In the genomic region with DNA sequence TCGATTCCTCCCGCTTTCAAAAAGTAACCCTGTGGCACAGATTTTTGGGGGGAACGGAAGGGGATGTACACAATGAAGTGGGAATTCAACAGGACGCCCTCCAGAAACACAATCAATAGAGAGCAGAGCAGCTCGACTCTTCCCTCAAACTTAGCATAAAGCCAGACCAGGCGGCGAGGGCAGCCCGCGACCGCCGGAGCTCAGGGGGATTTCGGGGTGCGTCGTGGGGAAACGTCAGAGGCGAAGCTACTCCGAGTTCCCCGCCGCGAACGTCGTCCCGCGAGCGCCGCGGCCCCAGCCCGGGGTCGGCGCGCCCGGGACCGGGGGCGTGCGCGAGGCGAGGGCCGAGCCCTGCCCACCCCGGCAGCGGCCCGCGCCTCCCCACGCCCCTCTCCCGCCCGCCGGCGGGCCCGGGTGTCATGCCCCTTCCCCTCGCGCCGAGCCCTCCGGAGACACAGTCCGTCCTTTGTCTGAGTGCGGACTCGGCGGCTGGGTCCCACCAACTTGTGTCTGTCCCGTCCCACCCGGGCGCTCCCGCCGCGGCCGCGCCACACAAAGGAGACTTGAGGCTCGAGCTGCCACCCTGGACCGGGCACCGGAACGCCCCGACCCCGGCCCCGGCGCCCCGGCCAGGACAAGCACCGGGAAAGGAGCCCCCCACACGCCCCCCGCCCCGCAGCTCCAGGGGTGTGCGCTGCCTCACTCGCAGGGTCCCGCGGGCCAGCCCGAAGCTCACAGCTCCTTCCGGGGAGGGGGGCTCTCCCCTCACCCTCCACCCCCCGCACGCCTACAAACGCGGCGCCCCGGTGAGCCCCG, we compare ENCODE assay signal across 8 cellular contexts. TPM values are rescaled to one million over a fixed set of nuclear protein-coding genes. Genes with fewer than 3 reads are reported as not detected.
DNase-seq lines count a peak whose midpoint lies in the region; ATAC-seq and TF ChIP-seq lines count a peak whose summit lies in the region.

No MANE protein-coding gene starts in this region.

- H3K4me3 Mint-ChIP-seq in activated CD8-positive, alpha-beta T cell treated with anti-CD3 and anti-CD28 coated beads, Interleukin-2, amount 10 ng/mL, durations not matched to agents 7 days and 5 days: peak overlapping the region; percentile 97
- H3K4me3 Mint-ChIP-seq in mesothelial cell of epicardium: peak overlapping the region; percentile 95

- H3K4me1 Mint-ChIP-seq in activated CD8-positive, alpha-beta T cell treated with anti-CD3 and anti-CD28 coated beads, Interleukin-2, amount 10 ng/mL, durations not matched to agents 7 days and 5 days (ENCODE audit: low read depth): peaks cover 34% of the 10 kb centered on the region
- H3K4me1 Mint-ChIP-seq in mesothelial cell of epicardium: peaks cover 12% of the 10 kb centered on the region

- DNase-seq in GM12864 (ENCODE audit: low read depth): no peak
- DNase-seq in GOT3 (lab: John Stamatoyannopoulos, UW): peak; percentile 2
- DNase-seq in MG63: peak; percentile 18
- DNase-seq in activated CD8-positive, alpha-beta T cell treated with anti-CD3 and anti-CD28 coated beads, Interleukin-2, amount 10 ng/mL, durations not matched to agents 7 days and 5 days: peak; percentile 54
- peak; percentile 41 to 46 for DNase-seq in mesothelial cell of epicardium (ENCODE audit: low spot score in 2 of 2, unreplicated experiment in 2 of 2)
- DNase-seq in stimulated activated CD8-positive, alpha-beta memory T cell treated with anti-CD3 and anti-CD28 coated beads, Interleukin-15, amount 100 ng/mL, for 48 hours (ENCODE audit: low read depth in 2 of 2): peak; percentile 23 to 36
- no peak for DNase-seq in AML-193 (lab: John Stamatoyannopoulos, UW)

- no peaks in the 10 kb centered on the region for H3K9me3 Mint-ChIP-seq in activated CD8-positive, alpha-beta T cell treated with anti-CD3 and anti-CD28 coated beads, Interleukin-2, amount 10 ng/mL, durations not matched to agents 7 days and 5 days (ENCODE audit: insufficient read depth)
- no peaks in the 10 kb centered on the region for H3K9me3 Mint-ChIP-seq in mesothelial cell of epicardium

- peak overlapping the region; percentile 95 for H3K27ac Mint-ChIP-seq in activated CD8-positive, alpha-beta T cell treated with anti-CD3 and anti-CD28 coated beads, Interleukin-2, amount 10 ng/mL, durations not matched to agents 7 days and 5 days
- H3K27ac Mint-ChIP-seq in mesothelial cell of epicardium: peak overlapping the region; percentile 97

- no peaks in the 10 kb centered on the region for H3K9me3 ChIP-seq in MG63
- no peaks in the 10 kb centered on the region for H3K9me3 ChIP-seq in endocrine pancreas (ENCODE audit: control insufficient read depth, low read length)

- H3K4me3 ChIP-seq in GM12864 (ENCODE audit: low read depth, low read length) (peak overlapping the region; percentile 86), MG63 (peak overlapping the region; percentile 64), endocrine pancreas (ENCODE audit: control insufficient read depth, insufficient read depth, low read length) (peak overlapping the region; percentile 89)

- peaks cover 24% of the 10 kb centered on the region for H3K36me3 Mint-ChIP-seq in activated CD8-positive, alpha-beta T cell treated with anti-CD3 and anti-CD28 coated beads, Interleukin-2, amount 10 ng/mL, durations not matched to agents 7 days and 5 days (ENCODE audit: low read depth)
- peaks cover 2% of the 10 kb centered on the region for H3K36me3 Mint-ChIP-seq in mesothelial cell of epicardium

- H3K27me3 Mint-ChIP-seq in activated CD8-positive, alpha-beta T cell treated with anti-CD3 and anti-CD28 coated beads, Interleukin-2, amount 10 ng/mL, durations not matched to agents 7 days and 5 days (ENCODE audit: low read depth): no peaks in the 10 kb centered on the region
- no peaks in the 10 kb centered on the region for H3K27me3 Mint-ChIP-seq in mesothelial cell of epicardium (ENCODE audit: low read depth)

- POLR2A ChIA-PET in activated CD8-positive, alpha-beta T cell treated with anti-CD3 and anti-CD28 coated beads, Interleukin-2, amount 10 ng/mL, durations not matched to agents 7 days and 5 days (lab: Charles Lee): interaction anchor here (0.6 to 3.2 kb wide), 17 partner anchors 10 to 185 kb away, joined by 3 to 59 read pairs (median 4); partner anchors contain the start of genes CUL1 and PDIA4

- H3K27me3 ChIP-seq in MG63: no peaks in the 10 kb centered on the region
- no peaks in the 10 kb centered on the region for H3K27me3 ChIP-seq in endocrine pancreas (ENCODE audit: control insufficient read depth, insufficient read depth, low read length)

- H3K4me1 ChIP-seq in endocrine pancreas (ENCODE audit: control insufficient read depth, insufficient read depth, low read length): peaks cover 3% of the 10 kb centered on the region

- peak; percentile 20 for ATAC-seq in activated CD8-positive, alpha-beta T cell treated with anti-CD3 and anti-CD28 coated beads, Interleukin-2, amount 10 ng/mL, durations not matched to agents 7 days and 5 days

- peak overlapping the region; percentile 81 for H3K9ac ChIP-seq in endocrine pancreas (ENCODE audit: control insufficient read depth, insufficient read depth, low read length)

- TF ChIP-seq CTCF in GM12864 (IDR thresholded peaks at IDR 0.05; ENCODE audit: low read depth, low read length, missing control alignments): no peak
- TF ChIP-seq CTCF in mesothelial cell of epicardium (IDR thresholded peaks at IDR 0.05; ENCODE audit: unreplicated experiment): no peak

- CTCF ChIA-PET in activated CD8-positive, alpha-beta T cell treated with anti-CD3 and anti-CD28 coated beads, Interleukin-2, amount 10 ng/mL, durations not matched to agents 7 days and 5 days (lab: Charles Lee): interaction anchor here (0.8 to 2.0 kb wide), 9 partner anchors 10 to 80 kb away, joined by 3 to 26 read pairs (median 5); no protein-coding TSS in a partner anchor

- no peaks in the 10 kb centered on the region for H3K36me3 ChIP-seq in MG63
- H3K36me3 ChIP-seq in endocrine pancreas (ENCODE audit: control insufficient read depth, insufficient read depth, low read length): no peaks in the 10 kb centered on the region

RNA-seq across cellular contexts. Expression of gene EZH2, which starts 0.7 kb away (rescaled TPM):
- 13.8 and 19.4 TPM in 2 replicates for total RNA-seq in MG63 (2014; rRNA removed; shearing (Covaris generic); ENCODE audit: low replicate concordance)
- total RNA-seq in activated CD8-positive, alpha-beta T cell treated with anti-CD3 and anti-CD28 coated beads, Interleukin-2, amount 10 ng/mL, durations not matched to agents 7 days and 5 days: 100 to 1,000 TPM; 115 to 118 TPM
- total RNA-seq in mesothelial cell of epicardium: 27.4 to 29.2 TPM (median 28.6 TPM) in 3 replicates

Comparison
In these comparisons a context has a peak if more than half of its experiments do, and no peak if none do; other contexts are left out.
1. DNase-seq: peak in GOT3 (single experiment), MG63 (single experiment), activated CD8-positive, alpha-beta T cell treated with anti-CD3 and anti-CD28 coated beads, Interleukin-2, amount 10 ng/mL, durations not matched to agents 7 days and 5 days (single experiment), mesothelial cell of epicardium (2 of 2) and stimulated activated CD8-positive, alpha-beta memory T cell treated with anti-CD3 and anti-CD28 coated beads, Interleukin-15, amount 100 ng/mL, for 48 hours (2 of 2); none in GM12864 (single experiment) and AML-193 (0 of 2).
2. Peak in every context shown above with its lines, with median percentiles within 50 percentile points of each other: H3K4me3 ChIP-seq.